Comparison of ENCODE assay signal across 11 cellular contexts in genomic region chr21:46121286-46122221, GRCh38. TPM values are rescaled to one million over a fixed set of nuclear protein-coding genes. Genes with fewer than 3 reads are reported as not detected.
A peak's percentile ranks its signal among the peaks of the same experiment; 100 is the strongest.
DNase-seq lines count a peak whose midpoint lies in the region; ATAC-seq and TF ChIP-seq lines count a peak whose summit lies in the region.
"Had no signal": no experiment of that assay in that cellular context is flagged by ENCODE, and none has a peak within 500 bp of the region (broad histone marks: within the 10 kb centered on the region; RNA-seq: fewer than 3 reads in every experiment).

No MANE protein-coding gene starts in this region.

- no peaks in the 10 kb centered on the region for H3K9me3 Mint-ChIP-seq in nephron progenitor cell
- H3K9me3 Mint-ChIP-seq: CD4-positive, alpha-beta T cell had no signal

- H3K4me3 Mint-ChIP-seq in nephron progenitor cell = no peak overlapping the region
- H3K4me3 Mint-ChIP-seq: CD4-positive, alpha-beta T cell had no signal

- H3K36me3 ChIP-seq in aorta (ENCODE audit: control insufficient read depth in 1 of 2, insufficient read depth in 2 of 2, low read length in 1 of 2) = peaks cover 16 to 41% of the 10 kb centered on the region in 2 donors
- H3K36me3 ChIP-seq: breast epithelium had no signal

- TF ChIP-seq CTCF in coronary artery (IDR thresholded peaks at IDR 0.05) = no peak
- TF ChIP-seq CTCF in nephron progenitor cell (IDR thresholded peaks at IDR 0.05) = no peak

- H3K27ac ChIP-seq in coronary artery (peak overlapping the region in 1 of 2 donors; percentile 45), aorta (ENCODE audit: low read depth in 1 of 2, low read length in 2 of 2) (no peak overlapping the region)

- ATAC-seq in aorta (ENCODE audit: low FRiP score) (no peak), GM18498 (IDR thresholded peaks at IDR 0.05; ENCODE audit: unreplicated experiment) (no peak)

- no peaks in the 10 kb centered on the region for H3K4me1 Mint-ChIP-seq in nephron progenitor cell

- DNase-seq in stimulated activated CD4-positive, alpha-beta T cell treated with anti-CD3 and anti-CD28 coated beads, Interleukin-15, amount 100 ng/mL, for 24 hours = peak; percentile 1
- no peak for DNase-seq in stimulated activated CD4-positive, alpha-beta T cell treated with anti-CD3 and anti-CD28 coated beads, Interleukin-1b, Interleukin-23, amount 100 ng/mL, for 48 hours
- DNase-seq in coronary artery (ENCODE audit: low spot score) (peak; percentile 70), nephron progenitor cell (peak; percentile 1), aorta (peak; percentile 41 to 74), KG1 (lab: John Stamatoyannopoulos, UW) (no peak), OCI-M1 (lab: John Stamatoyannopoulos, UW) (no peak)

- no peaks in the 10 kb centered on the region for H3K4me1 ChIP-seq in aorta (ENCODE audit: control insufficient read depth in 1 of 2, insufficient read depth in 2 of 2, low read length in 2 of 2)
- H3K4me1 ChIP-seq: breast epithelium had no signal

- peaks cover 13% of the 10 kb centered on the region for H3K36me3 Mint-ChIP-seq in nephron progenitor cell (ENCODE audit: low read depth)

- 89 to 90% methylated on average over 29 of the region's 29 CpGs for WGBS in aorta, 2 donors

- H3K9me3 ChIP-seq in aorta (ENCODE audit: control insufficient read depth, low read length) = no peaks in the 10 kb centered on the region
- H3K9me3 ChIP-seq: breast epithelium had no signal

- H3K27me3 Mint-ChIP-seq in nephron progenitor cell (ENCODE audit: low read depth, poor library complexity) = peaks cover 3% of the 10 kb centered on the region
- H3K27me3 Mint-ChIP-seq: CD4-positive, alpha-beta T cell had no signal

- H3K4me3 ChIP-seq in coronary artery = no peak overlapping the region
- no peak overlapping the region for H3K4me3 ChIP-seq in aorta (ENCODE audit: low read length in 2 of 2)
- H3K4me3 ChIP-seq: breast epithelium had no signal

- H3K27me3 ChIP-seq in aorta (ENCODE audit: control insufficient read depth in 1 of 2, insufficient read depth in 2 of 2, low read length in 1 of 2) = no peaks in the 10 kb centered on the region
- H3K27me3 ChIP-seq: breast epithelium had no signal

- H3K27ac Mint-ChIP-seq in nephron progenitor cell = no peak overlapping the region
- H3K27ac Mint-ChIP-seq: CD4-positive, alpha-beta T cell had no signal

- intact Hi-C loops in aorta (cut with DNase I) = no loop called here

RNA-seq across cellular contexts. Expression of gene COL6A2, which starts 23.6 kb away (rescaled TPM):
- total RNA-seq in aorta = 1,000 to 10,000 TPM; 1,386 to 1,431 TPM
- 1,000 to 10,000 TPM in 1 of 2 donors, 100 to 1,000 TPM in 1; 335 to 3,611 TPM for polyA plus RNA-seq in aorta

RNA-seq across cellular contexts. Expression of gene FTCD, which starts 33.8 kb away (rescaled TPM):
- total RNA-seq in aorta = 1 to 10 TPM; 1.1 to 2.6 TPM
- polyA plus RNA-seq in aorta = 1 to 10 TPM in 1 of 2 donors, under 1 TPM in 1; 0.50 to 8.7 TPM
- total RNA-seq: T-helper 1 cell treated with Interleukin-12 subunit alpha and Interleukin-12 subunit beta and Interleukin-4 antibody, amounts not matched to agents 30 ng/mL and 1 ng/mL, for 36 hours had no signal

Comparison
In these comparisons a context has a peak if more than half of its experiments do, and no peak if none do; other contexts are left out.
1. DNase-seq: peak in stimulated activated CD4-positive, alpha-beta T cell treated with anti-CD3 and anti-CD28 coated beads, Interleukin-15, amount 100 ng/mL, for 24 hours (single experiment), coronary artery (single experiment), nephron progenitor cell (single experiment) and aorta (2 of 2); none in stimulated activated CD4-positive, alpha-beta T cell treated with anti-CD3 and anti-CD28 coated beads, Interleukin-1b, Interleukin-23, amount 100 ng/mL, for 48 hours (single experiment), KG1 (single experiment) and OCI-M1 (single experiment).